ENCODE assay signal across 8 cellular contexts in genomic region chr3:132660745-132661067, GRCh38. TPM values are rescaled to one million over a fixed set of nuclear protein-coding genes. Genes with fewer than 3 reads are reported as not detected.
DNase-seq lines count a peak whose midpoint lies in the region; ATAC-seq and TF ChIP-seq lines count a peak whose summit lies in the region.

No MANE protein-coding gene starts in this region.

- ATAC-seq in HG02623 (IDR thresholded peaks at IDR 0.05; ENCODE audit: unreplicated experiment) (peak; percentile 3), SK-N-SH treated with all-trans-retinoic acid at 6 μM for 48 hours (peak; percentile 17), omental fat pad (ENCODE audit: low FRiP score) (peak; percentile 19), HG03442 (IDR thresholded peaks at IDR 0.05; ENCODE audit: unreplicated experiment) (no peak)

- no peak for TF ChIP-seq CTCF in GM12875 (IDR thresholded peaks at IDR 0.05; ENCODE audit: borderline replicate concordance, insufficient read depth, low read depth, low read length)
- no peak for TF ChIP-seq CTCF in fibroblast of pulmonary artery (IDR thresholded peaks at IDR 0.05; ENCODE audit: low read length, missing control alignments)
- no peak for TF ChIP-seq CTCF in omental fat pad (IDR thresholded peaks at IDR 0.05)

- H3K4me3 ChIP-seq in GM12875 (ENCODE audit: low read depth, low read length) (peak overlapping the region; percentile 95), fibroblast of pulmonary artery (replicated peaks; ENCODE audit: low read depth, low read length) (peak overlapping the region; percentile 75)

- DNase-seq in fibroblast of pulmonary artery (ENCODE audit: low read depth) (peak; percentile 13), omental fat pad (ENCODE audit: low spot score) (no peak), retina (no peak)
- no peak for DNase-seq in stimulated activated CD4-positive, alpha-beta T cell treated with anti-CD3 and anti-CD28 coated beads, Interleukin-2, amount 100 ng/mL, for 24 hours

TF ChIP-seq in SK-N-SH treated with all-trans-retinoic acid at 6 μM for 48 hours, 23 proteins besides CTCF, POLR2A, EP300 and RAD21:
- TF ChIP-seq, protein P1, sequence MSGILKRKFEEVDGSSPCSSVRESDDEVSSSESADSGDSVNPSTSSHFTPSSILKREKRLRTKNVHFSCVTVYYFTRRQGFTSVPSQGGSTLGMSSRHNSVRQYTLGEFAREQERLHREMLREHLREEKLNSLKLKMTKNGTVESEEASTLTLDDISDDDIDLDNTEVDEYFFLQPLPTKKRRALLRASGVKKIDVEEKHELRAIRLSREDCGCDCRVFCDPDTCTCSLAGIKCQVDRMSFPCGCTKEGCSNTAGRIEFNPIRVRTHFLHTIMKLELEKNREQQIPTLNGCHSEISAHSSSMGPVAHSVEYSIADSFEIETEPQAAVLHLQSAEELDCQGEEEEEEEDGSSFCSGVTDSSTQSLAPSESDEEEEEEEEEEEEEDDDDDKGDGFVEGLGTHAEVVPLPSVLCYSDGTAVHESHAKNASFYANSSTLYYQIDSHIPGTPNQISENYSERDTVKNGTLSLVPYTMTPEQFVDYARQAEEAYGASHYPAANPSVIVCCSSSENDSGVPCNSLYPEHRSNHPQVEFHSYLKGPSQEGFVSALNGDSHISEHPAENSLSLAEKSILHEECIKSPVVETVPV (CRISPR knock-in tag; IDR thresholded peaks at IDR 0.05): no peak
- no peak for TF ChIP-seq ZNF565 (CRISPR knock-in tag; conservative IDR thresholded peaks at IDR 0.05; ENCODE audit: low read depth)
- TF ChIP-seq CSDC2 (CRISPR knock-in tag; IDR thresholded peaks at IDR 0.05): no peak
- TF ChIP-seq SNAI2 (CRISPR knock-in tag; IDR thresholded peaks at IDR 0.05): no peak
- no peak for TF ChIP-seq BACH2 (CRISPR knock-in tag; IDR thresholded peaks at IDR 0.05; ENCODE audit: borderline replicate concordance)
- no peak for TF ChIP-seq ZNF8 (CRISPR knock-in tag; IDR thresholded peaks at IDR 0.05)
- no peak for TF ChIP-seq TCF4 (CRISPR knock-in tag; IDR thresholded peaks at IDR 0.05; ENCODE audit: borderline replicate concordance)
- TF ChIP-seq TOX (CRISPR knock-in tag; IDR thresholded peaks at IDR 0.05; ENCODE audit: borderline replicate concordance): no peak
- no peak for TF ChIP-seq ISL1 (CRISPR knock-in tag; IDR thresholded peaks at IDR 0.05)
- TF ChIP-seq GLIS3 (CRISPR knock-in tag; IDR thresholded peaks at IDR 0.05): no peak
- TF ChIP-seq ZNF70 (CRISPR knock-in tag; IDR thresholded peaks at IDR 0.05): no peak
- no peak for TF ChIP-seq POU6F1 (CRISPR knock-in tag; IDR thresholded peaks at IDR 0.05; ENCODE audit: borderline replicate concordance, low read depth)
- TF ChIP-seq ZFP30 (CRISPR knock-in tag; IDR thresholded peaks at IDR 0.05): no peak
- TF ChIP-seq OSR1 (CRISPR knock-in tag; IDR thresholded peaks at IDR 0.05): no peak
- no peak for TF ChIP-seq ARNTL (CRISPR knock-in tag; IDR thresholded peaks at IDR 0.05; ENCODE audit: borderline replicate concordance, low read depth)

RNA-seq across cellular contexts. Expression of gene UBA5, which starts 0.6 kb away (rescaled TPM):
- 10 to 100 TPM; 22.6 to 41.8 (median 27.2) TPM for total RNA-seq in omental fat pad

RNA-seq across cellular contexts. Expression of gene ACAD11, which starts 1.1 kb away (rescaled TPM):
- total RNA-seq in omental fat pad: 10 to 100 TPM; 25.7 to 41.3 (median 35.8) TPM
